9 cellular contexts compared by ENCODE assay signal in genomic region chr11:65573391-65574146, GRCh38. TPM values are rescaled to one million over a fixed set of nuclear protein-coding genes. Genes with fewer than 3 reads are reported as not detected.
DNase-seq lines count a peak whose midpoint lies in the region; ATAC-seq, FAIRE-seq and TF ChIP-seq lines count a peak whose summit lies in the region.
"Had no signal": no experiment of that assay in that cellular context is flagged by ENCODE, and none has a peak within 500 bp of the region (broad histone marks: within the 10 kb centered on the region; RNA-seq: fewer than 3 reads in every experiment).

No MANE protein-coding gene starts in this region.

- no peak for TF ChIP-seq CTCF in fibroblast of villous mesenchyme (IDR thresholded peaks at IDR 0.05; ENCODE audit: insufficient read depth, low read depth, low read length)

- no peak for DNase-seq in GM12892 (ENCODE audit: insufficient read length)
- no peak for DNase-seq in T-helper 2 cell treated with Interferon-gamma antibody and Interleukin-4, amounts not matched to agents 5 μg/mL and 100 μg/mL, for 36 hours (ENCODE audit: low spot score)
- no peak for DNase-seq in fibroblast of villous mesenchyme (ENCODE audit: low read depth)
- DNase-seq in skeletal muscle cell (ENCODE audit: low read depth): no peak
- DNase-seq in Kasumi-1 (lab: John Stamatoyannopoulos, UW): no peak
- no peak for DNase-seq in DMS 273 treated with DMSO at 0.1 percent for 48 hours (lab: John Stamatoyannopoulos, UW)
- DNase-seq in NCI-H1417 (lab: John Stamatoyannopoulos, UW): no peak

- H3K4me3 Mint-ChIP-seq in T-helper 2 cell treated with Interferon-gamma antibody and Interleukin-4, amounts not matched to agents 5 μg/mL and 100 μg/mL, for 36 hours: peak overlapping the region; percentile 86

- no peaks in the 10 kb centered on the region for H3K27me3 Mint-ChIP-seq in T-helper 2 cell treated with Interferon-gamma antibody and Interleukin-4, amounts not matched to agents 5 μg/mL and 100 μg/mL, for 36 hours (ENCODE audit: low read depth)

- H3K27ac Mint-ChIP-seq in T-helper 2 cell treated with Interferon-gamma antibody and Interleukin-4, amounts not matched to agents 5 μg/mL and 100 μg/mL, for 36 hours: peak overlapping the region; percentile 90

- peaks cover 51% of the 10 kb centered on the region for H3K4me1 Mint-ChIP-seq in T-helper 2 cell treated with Interferon-gamma antibody and Interleukin-4, amounts not matched to agents 5 μg/mL and 100 μg/mL, for 36 hours (ENCODE audit: low read depth)

- peak; percentile 58 for FAIRE-seq in GM12892 (lab: Jason Lieb, UNC)

- no peaks in the 10 kb centered on the region for H3K9me3 Mint-ChIP-seq in T-helper 2 cell treated with Interferon-gamma antibody and Interleukin-4, amounts not matched to agents 5 μg/mL and 100 μg/mL, for 36 hours

- H3K4me3 ChIP-seq in fibroblast of villous mesenchyme (ENCODE audit: low read depth, low read length): peak overlapping the region; percentile 69
- peak overlapping the region; percentile 96 for H3K4me3 ChIP-seq in skeletal muscle cell (ENCODE audit: low read depth, low read length)

- no peak for TF ChIP-seq POLR2A in GM12892 (IDR thresholded peaks at IDR 0.05; ENCODE audit: low read depth, low read length)

- H3K36me3 Mint-ChIP-seq in T-helper 2 cell treated with Interferon-gamma antibody and Interleukin-4, amounts not matched to agents 5 μg/mL and 100 μg/mL, for 36 hours (ENCODE audit: low read depth): peaks cover 24% of the 10 kb centered on the region

- no peak for ATAC-seq in GM21786 (IDR thresholded peaks at IDR 0.05; ENCODE audit: unreplicated experiment)

RNA-seq across cellular contexts. Expression of gene FAM89B, which starts 1.2 kb away (rescaled TPM):
- 11.8 TPM for polyA plus RNA-seq in GM12892 (2012; ENCODE audit: missing spikeins)
- 19.0 and 27.4 TPM in 2 replicates for total RNA-seq in fibroblast of villous mesenchyme

RNA-seq across cellular contexts. Expression of gene EHBP1L1, which starts 2.3 kb away (rescaled TPM):
- 36.8 TPM for polyA plus RNA-seq in GM12892 (2012; ENCODE audit: missing spikeins)
- total RNA-seq in fibroblast of villous mesenchyme: 33.7 and 47.7 TPM in 2 replicates

RNA-seq across cellular contexts. Expression of gene ZNRD2, which starts 3.3 kb away (rescaled TPM):
- polyA plus RNA-seq in GM12892 (2012; ENCODE audit: missing spikeins): 27.5 TPM
- 31.1 and 49.6 TPM in 2 replicates for total RNA-seq in fibroblast of villous mesenchyme

RNA-seq across cellular contexts. Expression of gene LTBP3, which starts 15.4 kb away (rescaled TPM):
- 3.7 TPM for polyA plus RNA-seq in GM12892 (2012; ENCODE audit: missing spikeins)
- total RNA-seq in fibroblast of villous mesenchyme: 23.7 and 24.2 TPM in 2 replicates

RNA-seq across cellular contexts. Expression of gene KCNK7, which starts 22.0 kb away (rescaled TPM):
- polyA plus RNA-seq in GM12892 (2012; ENCODE audit: missing spikeins): not detected
- total RNA-seq in fibroblast of villous mesenchyme: under 0.01 TPM in 1 of 2 replicates, not detected in the other
- total RNA-seq: HT1080 had no signal
